8 cellular contexts compared by ENCODE assay signal in the genomic region with DNA sequence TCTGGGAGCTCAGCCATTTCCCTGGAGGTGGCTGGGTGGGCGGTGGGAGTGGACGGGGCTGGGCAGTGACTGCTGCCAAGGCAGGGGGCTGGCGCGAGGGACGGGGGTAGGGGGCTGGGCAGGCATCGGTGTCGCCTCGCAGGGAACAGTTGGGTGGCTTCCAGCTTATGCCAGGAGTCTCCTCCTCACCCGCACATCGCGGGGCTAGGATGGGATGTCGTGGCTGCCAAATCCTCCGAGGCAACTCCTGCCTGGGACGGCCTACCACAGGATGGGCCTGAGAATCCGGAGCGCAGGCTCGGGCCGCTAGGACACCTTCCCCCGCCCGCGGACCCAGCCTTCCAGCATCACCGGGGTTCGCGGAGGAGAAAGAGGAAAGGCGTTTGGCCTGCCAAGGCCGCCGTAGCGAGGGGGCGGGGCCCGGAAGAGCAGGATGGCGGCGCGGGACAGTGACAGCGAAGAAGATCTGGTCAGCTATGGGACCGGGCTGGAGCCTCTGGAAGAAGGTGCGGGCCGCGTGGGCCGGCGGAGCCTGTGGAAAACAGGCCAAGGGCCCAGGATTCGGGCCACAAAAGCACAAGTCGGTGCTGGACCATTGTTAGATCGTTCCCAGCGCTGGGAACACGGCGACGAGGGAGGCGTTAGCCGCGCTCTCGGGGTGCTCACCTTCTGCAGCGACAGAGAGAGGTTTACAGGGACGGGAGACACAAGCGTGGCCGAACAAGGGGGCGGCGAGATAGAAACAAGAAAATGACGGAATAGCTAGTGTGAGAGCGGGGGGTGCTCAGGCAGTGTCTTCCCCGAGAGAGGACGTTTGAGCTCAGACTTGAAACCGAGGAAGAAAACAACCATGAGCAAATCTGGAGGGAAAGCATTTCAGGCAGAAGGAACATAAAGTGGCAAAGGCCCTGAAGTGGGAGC. TPM values are rescaled to one million over a fixed set of nuclear protein-coding genes. Genes with fewer than 3 reads are reported as not detected.
A peak's percentile ranks its signal among the peaks of the same experiment; 100 is the strongest.
DNase-seq lines count a peak whose midpoint lies in the region; ATAC-seq and TF ChIP-seq lines count a peak whose summit lies in the region.

A gene with protein sequence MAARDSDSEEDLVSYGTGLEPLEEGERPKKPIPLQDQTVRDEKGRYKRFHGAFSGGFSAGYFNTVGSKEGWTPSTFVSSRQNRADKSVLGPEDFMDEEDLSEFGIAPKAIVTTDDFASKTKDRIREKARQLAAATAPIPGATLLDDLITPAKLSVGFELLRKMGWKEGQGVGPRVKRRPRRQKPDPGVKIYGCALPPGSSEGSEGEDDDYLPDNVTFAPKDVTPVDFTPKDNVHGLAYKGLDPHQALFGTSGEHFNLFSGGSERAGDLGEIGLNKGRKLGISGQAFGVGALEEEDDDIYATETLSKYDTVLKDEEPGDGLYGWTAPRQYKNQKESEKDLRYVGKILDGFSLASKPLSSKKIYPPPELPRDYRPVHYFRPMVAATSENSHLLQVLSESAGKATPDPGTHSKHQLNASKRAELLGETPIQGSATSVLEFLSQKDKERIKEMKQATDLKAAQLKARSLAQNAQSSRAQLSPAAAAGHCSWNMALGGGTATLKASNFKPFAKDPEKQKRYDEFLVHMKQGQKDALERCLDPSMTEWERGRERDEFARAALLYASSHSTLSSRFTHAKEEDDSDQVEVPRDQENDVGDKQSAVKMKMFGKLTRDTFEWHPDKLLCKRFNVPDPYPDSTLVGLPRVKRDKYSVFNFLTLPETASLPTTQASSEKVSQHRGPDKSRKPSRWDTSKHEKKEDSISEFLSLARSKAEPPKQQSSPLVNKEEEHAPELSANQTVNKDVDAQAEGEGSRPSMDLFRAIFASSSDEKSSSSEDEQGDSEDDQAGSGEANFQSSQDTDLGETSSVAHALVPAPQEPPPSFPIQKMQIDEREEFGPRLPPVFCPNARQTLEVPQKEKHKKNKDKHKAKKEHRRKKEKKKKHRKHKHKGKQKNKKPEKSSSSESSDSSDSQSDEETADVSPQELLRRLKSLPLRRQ (plus strand): TSS at position 421 of the 921 bp plus-strand sequence. CDS start 13 bp downstream, at position 434.

- intact Hi-C loops in natural killer cell (cut with micrococcal nuclease): loop anchor here (2.0 kb wide), 1 partner anchor 96 kb away; no protein-coding TSS in a partner anchor

- H3K27me3 Mint-ChIP-seq in activated T-helper 17 cell treated with anti-CD3 and anti-CD28 coated beads, Interleukin-2, amount 50 U/mL, for 72 hours: no peaks in the 10 kb centered on the region
- no peaks in the 10 kb centered on the region for H3K27me3 Mint-ChIP-seq in natural killer cell (ENCODE audit: low read depth in 2 of 2)

- H3K9ac ChIP-seq in KMS-11: peak within 1 kb of the TSS; percentile 58

- ATAC-seq in GM21723 (IDR thresholded peaks at IDR 0.05; ENCODE audit: unreplicated experiment) (peak; percentile 83), natural killer cell (peak; percentile 95 to 97 (median 97))
- peak; percentile 95 for ATAC-seq in activated T-helper 17 cell treated with anti-CD3 and anti-CD28 coated beads, Interleukin-2, amount 50 U/mL, for 72 hours (replicated peaks)

- H3K4me1 Mint-ChIP-seq in activated T-helper 17 cell treated with anti-CD3 and anti-CD28 coated beads, Interleukin-2, amount 50 U/mL, for 72 hours: peaks cover 11% of the 10 kb centered on the region
- H3K4me1 Mint-ChIP-seq in natural killer cell: peaks cover 17 to 30% of the 10 kb centered on the region in 2 donors

- H3K4me2 ChIP-seq in KMS-11: peak within 1 kb of the TSS; percentile 82

- no peak within 1 kb of the TSS for H3K4me3 ChIP-seq in KMS-11 (IDR thresholded peaks at IDR 0.05; ENCODE audit: insufficient read depth, low read depth, low read length)

- peaks cover 7% of the 10 kb centered on the region for H3K36me3 Mint-ChIP-seq in activated T-helper 17 cell treated with anti-CD3 and anti-CD28 coated beads, Interleukin-2, amount 50 U/mL, for 72 hours (ENCODE audit: low read depth)
- H3K36me3 Mint-ChIP-seq in natural killer cell: no peaks in the 10 kb centered on the region

- H4K20me1 ChIP-seq in KMS-11 (ENCODE audit: insufficient read depth): no peaks in the 10 kb centered on the region

- peak within 1 kb of the TSS; percentile 100 for H3K4me3 Mint-ChIP-seq in activated T-helper 17 cell treated with anti-CD3 and anti-CD28 coated beads, Interleukin-2, amount 50 U/mL, for 72 hours
- H3K4me3 Mint-ChIP-seq in natural killer cell: peak within 1 kb of the TSS; percentile 100

- DNase-seq in DMS79 (lab: John Stamatoyannopoulos, UW): peak; percentile 65
- peak; percentile 86 for DNase-seq in RPMI8226
- DNase-seq in fibroblast of peridontal ligament (ENCODE audit: extremely low read depth): peak; percentile 69
- peak; percentile 85 for DNase-seq in natural killer cell
- peak; percentile 68 to 89 (median 80) for DNase-seq in stimulated activated naive CD4-positive, alpha-beta T cell (lab: John Stamatoyannopoulos, UW)

- TF ChIP-seq CTCF in KMS-11 (conservative IDR thresholded peaks at IDR 0.05; ENCODE audit: low read depth, low read length) (no peak), natural killer cell (IDR thresholded peaks at IDR 0.05) (no peak)

- no peaks in the 10 kb centered on the region for H3K27me3 ChIP-seq in KMS-11 (ENCODE audit: insufficient read depth, low read depth)

- H3K79me2 ChIP-seq in KMS-11 (ENCODE audit: insufficient read depth, low read depth): peaks cover 22% of the 10 kb centered on the region; the same call in 1 of the 2 replicates

- peak within 1 kb of the TSS; percentile 72 for H2AFZ ChIP-seq in KMS-11 (ENCODE audit: low read depth)

- H3K36me3 ChIP-seq in KMS-11 (ENCODE audit: insufficient read depth): no peaks in the 10 kb centered on the region

- peak within 1 kb of the TSS; percentile 99 for H3K27ac Mint-ChIP-seq in activated T-helper 17 cell treated with anti-CD3 and anti-CD28 coated beads, Interleukin-2, amount 50 U/mL, for 72 hours
- H3K27ac Mint-ChIP-seq in natural killer cell: peak within 1 kb of the TSS; percentile 92

- H3K9me3 Mint-ChIP-seq in activated T-helper 17 cell treated with anti-CD3 and anti-CD28 coated beads, Interleukin-2, amount 50 U/mL, for 72 hours: no peaks in the 10 kb centered on the region
- no peaks in the 10 kb centered on the region for H3K9me3 Mint-ChIP-seq in natural killer cell

- H3K27ac ChIP-seq in KMS-11: no peak within 1 kb of the TSS; the same call in 1 of the 2 replicates

- H3K4me1 ChIP-seq in KMS-11 (ENCODE audit: low read depth, poor library complexity, severe bottlenecking): peaks cover 34% of the 10 kb centered on the region

RNA-seq across cellular contexts. Expression of the gene that starts here (rescaled TPM):
- total RNA-seq in activated T-helper 17 cell treated with anti-CD3 and anti-CD28 coated beads, Interleukin-2, amount 50 U/mL, for 72 hours: 10 to 100 TPM; 10.4 to 10.7 TPM
- total RNA-seq in natural killer cell: 10 to 100 TPM in 2 of 3 donors, 1 to 10 TPM in 1; 9.1 to 15.0 (median 12.7) TPM
